ENCODE assay signal across 8 cellular contexts in the genomic region with DNA sequence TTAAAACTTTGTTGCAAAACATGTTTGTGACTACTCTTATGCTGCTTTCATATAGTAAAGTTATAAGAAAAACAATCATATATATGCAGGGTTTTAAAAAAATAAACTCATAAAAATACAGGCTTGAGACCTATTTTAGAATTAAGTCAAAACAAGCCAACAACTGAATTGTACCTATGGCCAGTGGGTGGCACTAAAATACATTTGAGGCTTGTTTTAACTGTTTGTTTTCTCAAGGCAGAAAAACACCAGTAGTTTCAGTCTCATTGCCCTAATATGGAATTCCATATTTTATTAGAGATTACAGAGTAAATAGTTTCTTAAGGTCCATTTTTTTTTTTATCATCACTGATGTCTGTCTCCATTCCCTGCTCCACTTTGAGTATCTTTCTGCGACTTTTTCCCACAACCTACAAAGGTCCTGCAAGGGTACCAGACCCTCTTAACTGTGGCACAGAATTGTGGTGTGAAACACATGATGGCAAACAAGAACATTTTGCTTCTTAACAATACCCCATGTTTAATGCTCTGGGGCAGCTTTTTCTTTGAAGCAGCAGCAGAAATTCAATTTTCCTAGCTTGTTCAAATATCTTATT. TPM values are rescaled to one million over a fixed set of nuclear protein-coding genes. Genes with fewer than 3 reads are reported as not detected.
A peak's percentile ranks its signal among the peaks of the same experiment; 100 is the strongest.
DNase-seq lines count a peak whose midpoint lies in the region; ATAC-seq, FAIRE-seq and TF ChIP-seq lines count a peak whose summit lies in the region.

No MANE protein-coding gene starts in this region.

- 0 out of 2 replicates have a peak overlapping the region, but pooled peaks have one; percentile 29 for H3K23ac ChIP-seq in IMR-90 (ENCODE audit: low read depth, low read length)

- H3K9me3 ChIP-seq in IMR-90 (ENCODE audit: control insufficient read depth, insufficient read depth, low read length) = no peaks in the 10 kb centered on the region
- no peaks in the 10 kb centered on the region for H3K9me3 ChIP-seq in adrenal gland (replicated peaks in 1 of 3)
- H3K9me3 ChIP-seq in keratinocyte (ENCODE audit: control insufficient read depth, low read depth, low read length) = no peaks in the 10 kb centered on the region

- H3K9me1 ChIP-seq in IMR-90 (ENCODE audit: insufficient read depth, low read length) = no peaks in the 10 kb centered on the region
- no peaks in the 10 kb centered on the region for H3K9me1 ChIP-seq in keratinocyte (ENCODE audit: control insufficient read depth, extremely low read depth, insufficient read depth, low read length)

- peak overlapping the region; percentile 87 for H4K5ac ChIP-seq in IMR-90 (ENCODE audit: low read depth, low read length)

- H3K36me3 ChIP-seq in IMR-90 (ENCODE audit: control insufficient read depth, insufficient read depth, low read length) (peaks cover 20% of the 10 kb centered on the region), adrenal gland (replicated peaks in 1 of 2) (no peaks in the 10 kb centered on the region), keratinocyte (ENCODE audit: control insufficient read depth in 2 of 2, extremely low read depth in 1 of 2, insufficient read depth in 2 of 2, low read length in 2 of 2) (no peaks in the 10 kb centered on the region)

- peak overlapping the region; percentile 36; the same call in 1 of the 2 replicates for H2BK120ac ChIP-seq in IMR-90 (ENCODE audit: low read depth, low read length)

- H3K4me2 ChIP-seq in IMR-90 (ENCODE audit: low read depth, low read length) (no peak overlapping the region), keratinocyte (ENCODE audit: control insufficient read depth, extremely low read depth, insufficient read depth, low read depth, low read length) (no peak overlapping the region)

- in situ Hi-C loops in IMR-90 (cut with MboI; ENCODE audit: low sequenced_read_pairs) = loop anchor here (25.0 kb wide), 1 partner anchor 593 kb away; no protein-coding TSS in a partner anchor

- no peak overlapping the region for H2BK20ac ChIP-seq in IMR-90 (ENCODE audit: low read depth, low read length)

- ATAC-seq in IMR-90 (ENCODE audit: low read depth) = peak; percentile 69
- ATAC-seq in GM18873 (IDR thresholded peaks at IDR 0.05; ENCODE audit: low FRiP score, unreplicated experiment) = no peak
- ATAC-seq in HG02623 (IDR thresholded peaks at IDR 0.05; ENCODE audit: unreplicated experiment) = no peak
- no peak for ATAC-seq in GM19023 (IDR thresholded peaks at IDR 0.05; ENCODE audit: unreplicated experiment)

- peak overlapping the region; percentile 37; the same call in 1 of the 2 replicates for H3K4ac ChIP-seq in IMR-90 (ENCODE audit: low read depth, low read length)

- peak overlapping the region; percentile 89; the same call in 1 of the 2 replicates for H3K18ac ChIP-seq in IMR-90 (ENCODE audit: low read depth, low read length)

- no peak overlapping the region for H3K4me3 ChIP-seq in IMR-90 (ENCODE audit: insufficient read depth, low read depth, low read length)
- no peak overlapping the region for H3K4me3 ChIP-seq in adrenal gland
- no peak overlapping the region for H3K4me3 ChIP-seq in keratinocyte (ENCODE audit: control insufficient read depth in 2 of 3, extremely low read depth in 1 of 3, insufficient read depth in 2 of 3, low read depth in 1 of 3, low read length in 3 of 3)

- WGBS in IMR-90 (ENCODE audit: extremely low coverage in 2 of 2, insufficient read length in 1 of 2), 2 experiments = no CpG with 5 or more reads among the region's 1 CpG
- WGBS in adrenal gland, 4 donors = 93 to 100% (median 98%) methylated on average over 1 of the region's 1 CpG

- no peaks in the 10 kb centered on the region for H4K20me1 ChIP-seq in IMR-90 (ENCODE audit: insufficient read depth, low read length)
- no peaks in the 10 kb centered on the region for H4K20me1 ChIP-seq in keratinocyte (ENCODE audit: control insufficient read depth, extremely low read depth, insufficient read depth, low read length)

- dilution Hi-C loops in IMR-90 (cut with HindIII; ENCODE audit: low sequenced_read_pairs, unreplicated experiment) = no loop called here
- dilution Hi-C loops in keratinocyte (cut with MboI; ENCODE audit: extremely low pct_ligation_motif_present, low sequenced_read_pairs) = no loop called here

- CTCF ChIA-PET in activated naive CD4-positive, alpha-beta T cell treated with anti-CD3 and anti-CD28 coated beads, Interleukin-2, amount 10 ng/mL, durations not matched to agents 7 days and 5 days (lab: Charles Lee) = interaction anchor here (0.8 to 4.3 kb wide), 13 partner anchors 9 to 160 kb away, joined by 3 to 22 read pairs (median 4); a partner anchor contains a TSS
- CTCF ChIA-PET in IMR-90 (lab: Yijun Ruan, JAX) = interaction anchor here (1.3 to 1.8 kb wide), 4 partner anchors 9 to 160 kb away, joined by 3 to 7 read pairs (median 6); a partner anchor contains a TSS

- no peak overlapping the region; the same call in 2 of the 3 replicates for H2BK15ac ChIP-seq in IMR-90 (ENCODE audit: low read depth, low read length)

- TSS peak; percentile 88 for BruUV-seq in IMR-90 (replicated peaks; lab: Mats Ljungman, UMichigan)

- no peak overlapping the region for H2AK5ac ChIP-seq in IMR-90 (ENCODE audit: low read depth, low read length)

- H4K8ac ChIP-seq in IMR-90 (ENCODE audit: low read depth in 2 of 2, low read length in 2 of 2) = peak overlapping the region in 1 of 2 experiments; percentile 37; a peak in 1 of 4 replicates

- peak; percentile 77 for TF ChIP-seq RAD21 in IMR-90 (IDR thresholded peaks at IDR 0.05; ENCODE audit: low read length)

- intact Hi-C loops in IMR-90 (cut with micrococcal nuclease) = loop anchor here (2.0 kb wide), 2 partner anchors 134 to 160 kb away; a partner anchor contains a TSS
- intact Hi-C loops in adrenal gland (cut with DNase I) = loop anchor here in 1 of 2 donors (10.0 kb wide), 1 partner anchor 120 kb away; a partner anchor contains a TSS

- TF ChIP-seq CTCF in IMR-90 (conservative IDR thresholded peaks at IDR 0.05; ENCODE audit: low read depth, low read length) = peak; percentile 67
- peak; percentile 18 to 59 (median 44) for TF ChIP-seq CTCF in adrenal gland (IDR thresholded peaks at IDR 0.05)
- TF ChIP-seq CTCF in keratinocyte (optimal IDR thresholded peaks at IDR 0.05 in 1 of 3, IDR thresholded peaks at IDR 0.05 in 1 of 3, conservative IDR thresholded peaks at IDR 0.05 in 1 of 3; ENCODE audit: extremely low read depth in 1 of 3, insufficient read depth in 2 of 3, low read length in 3 of 3) = peak in 2 of 3 experiments; percentile 31 to 42

- 0 out of 2 replicates have a peak overlapping the region, but pooled peaks have one; percentile 46 for H3K14ac ChIP-seq in IMR-90 (replicated peaks; ENCODE audit: low read depth, low read length)

- no peak overlapping the region for H3K56ac ChIP-seq in IMR-90 (ENCODE audit: extremely low read depth, insufficient read depth, low read length)

- H3K27me3 ChIP-seq in IMR-90 (ENCODE audit: control insufficient read depth, insufficient read depth, low read length) = no peaks in the 10 kb centered on the region
- H3K27me3 ChIP-seq in adrenal gland = no peaks in the 10 kb centered on the region
- no peaks in the 10 kb centered on the region for H3K27me3 ChIP-seq in keratinocyte (ENCODE audit: control insufficient read depth, extremely low read depth, insufficient read depth, low read length)

- POLR2A ChIA-PET in IMR-90 (lab: Charles Lee; ENCODE audit: unreplicated experiment) = interaction anchor here (0.5 kb wide), 1 partner anchor 103 kb away, joined by 7 read pairs; no protein-coding TSS in a partner anchor

- H2AK9ac ChIP-seq in IMR-90 (replicated peaks; ENCODE audit: low read depth, low read length, poor library complexity) = no peak overlapping the region

- DNase-seq in activated naive CD4-positive, alpha-beta T cell treated with anti-CD3 and anti-CD28 coated beads, Interleukin-2, amount 10 ng/mL, durations not matched to agents 7 days and 5 days = peak; percentile 27
- DNase-seq in activated naive CD4-positive, alpha-beta T cell treated with anti-CD3 and anti-CD28 coated beads, Interleukin-2, amount 50 U/mL, for 16 hours = no peak
- DNase-seq in IMR-90 (peak; percentile 71), adrenal gland (peak in 1 of 7 donors; percentile 15), keratinocyte (ENCODE audit: low read depth, low spot score) (no peak)

- H2AFZ ChIP-seq in IMR-90 (replicated peaks; ENCODE audit: low read length, poor library complexity) (no peak overlapping the region), keratinocyte (ENCODE audit: control insufficient read depth, low read length) (no peak overlapping the region)

- TF ChIP-seq POLR2A in IMR-90 (IDR thresholded peaks at IDR 0.05; ENCODE audit: low read depth, low read length) = no peak
- no peak for TF ChIP-seq POLR2A in adrenal gland (IDR thresholded peaks at IDR 0.05)

- peak overlapping the region; percentile 63; the same call in 1 of the 2 replicates for H3K27ac ChIP-seq in IMR-90 (ENCODE audit: insufficient read depth, low read length)
- no peak overlapping the region for H3K27ac ChIP-seq in adrenal gland
- H3K27ac ChIP-seq in keratinocyte (ENCODE audit: control insufficient read depth, insufficient read depth, low read length) = no peak overlapping the region

- H3K36me3 Mint-ChIP-seq in activated naive CD4-positive, alpha-beta T cell treated with anti-CD3 and anti-CD28 coated beads, Interleukin-2, amount 10 ng/mL, durations not matched to agents 7 days and 5 days = peaks cover 57% of the 10 kb centered on the region

- FAIRE-seq in keratinocyte (lab: Jason Lieb, UNC) = no peak

- peak overlapping the region; percentile 62 for H2BK5ac ChIP-seq in IMR-90 (ENCODE audit: low read depth, low read length, poor library complexity, severe bottlenecking)

- H3K79me1 ChIP-seq in IMR-90 (ENCODE audit: low read depth in 1 of 2, low read length in 2 of 2) = 0 out of 4 replicates have a peak, but pooled peaks cover 0 to 2% of the 10 kb centered on the region in 2 experiments

- peak overlapping the region; percentile 69; the same call in 1 of the 2 replicates for H4K91ac ChIP-seq in IMR-90 (ENCODE audit: insufficient read depth, low read depth, low read length)

- no peak overlapping the region for H3K4me3 Mint-ChIP-seq in activated naive CD4-positive, alpha-beta T cell treated with anti-CD3 and anti-CD28 coated beads, Interleukin-2, amount 10 ng/mL, durations not matched to agents 7 days and 5 days

- H3K27ac Mint-ChIP-seq in activated naive CD4-positive, alpha-beta T cell treated with anti-CD3 and anti-CD28 coated beads, Interleukin-2, amount 10 ng/mL, durations not matched to agents 7 days and 5 days = no peak overlapping the region

- no peaks in the 10 kb centered on the region for H3K79me2 ChIP-seq in keratinocyte (ENCODE audit: control insufficient read depth, insufficient read depth, low read length)

- H3K4me1 Mint-ChIP-seq in activated naive CD4-positive, alpha-beta T cell treated with anti-CD3 and anti-CD28 coated beads, Interleukin-2, amount 10 ng/mL, durations not matched to agents 7 days and 5 days = peaks cover 33% of the 10 kb centered on the region

- H3K4me1 ChIP-seq in IMR-90 (ENCODE audit: control insufficient read depth, insufficient read depth, low read length) (peaks cover 6% of the 10 kb centered on the region), adrenal gland (replicated peaks in 1 of 2) (no peaks in the 10 kb centered on the region), keratinocyte (ENCODE audit: control insufficient read depth, extremely low read depth, insufficient read depth, low read length) (no peaks in the 10 kb centered on the region)

- no peaks in the 10 kb centered on the region for H3K27me3 Mint-ChIP-seq in activated naive CD4-positive, alpha-beta T cell treated with anti-CD3 and anti-CD28 coated beads, Interleukin-2, amount 10 ng/mL, durations not matched to agents 7 days and 5 days

- no peak overlapping the region for H3K9ac ChIP-seq in IMR-90 (ENCODE audit: low read depth, low read length)
- H3K9ac ChIP-seq in keratinocyte (ENCODE audit: control insufficient read depth, extremely low read depth, insufficient read depth, low read length) = no peak overlapping the region

- H3K9me3 Mint-ChIP-seq in activated naive CD4-positive, alpha-beta T cell treated with anti-CD3 and anti-CD28 coated beads, Interleukin-2, amount 10 ng/mL, durations not matched to agents 7 days and 5 days = no peaks in the 10 kb centered on the region

RNA-seq across cellular contexts. Expression of a gene that starts 8.5 kb away (rescaled TPM):
- 7.9 and 9.4 TPM in 2 replicates for total RNA-seq in IMR-90 (2012; rRNA removed)
- polyA plus RNA-seq in IMR-90 (2012; rRNA removed) = 4.0 and 4.1 TPM in 2 replicates
- 2.5 and 2.9 TPM in 2 replicates for polyA plus RNA-seq in IMR-90 (2012; cell fraction: cytosol; rRNA removed)
- polyA plus RNA-seq in IMR-90 (2012; cell fraction: nucleus; rRNA removed; ENCODE audit: low replicate concordance) = 2.1 and 4.2 TPM in 2 replicates
- total RNA-seq in adrenal gland = 1 to 10 TPM in 6 of 8 donors, under 1 TPM in 1, not detected in 1; 0.66 to 2.3 (median 1.8) TPM
- under 1 TPM; 0.61 to 0.99 (median 0.64) TPM for polyA plus RNA-seq in adrenal gland
- 0.09 to 0.54 TPM (median 0.31 TPM) in 3 replicates for polyA plus RNA-seq in keratinocyte
- 0.81 TPM for polyA plus RNA-seq in keratinocyte (2011; ENCODE audit: low read depth)
- 0.13 and 0.22 TPM in 2 replicates for polyA plus RNA-seq in keratinocyte (2011; cell fraction: cytosol; rRNA removed)
- 0.23 and 0.37 TPM in 2 replicates for polyA plus RNA-seq in keratinocyte (2011; cell fraction: nucleus; rRNA removed)
- 0.23 and 0.36 TPM in 2 replicates for polyA plus RNA-seq in keratinocyte (2012; ENCODE audit: low replicate concordance)
- 0.30 to 0.32 TPM in 2 of 3 replicates, not detected in the other for polyA minus RNA-seq in keratinocyte
- polyA minus RNA-seq in keratinocyte (2011; cell fraction: cytosol; rRNA and poly(A)+ RNA removed) = not detected
- 1.2 TPM in 1 of 2 replicates, not detected in the other for polyA minus RNA-seq in keratinocyte (2011; cell fraction: nucleus; rRNA and poly(A)+ RNA removed)

RNA-seq across cellular contexts. Expression of a gene that starts 29.6 kb away (rescaled TPM):
- total RNA-seq in IMR-90 (2012; rRNA removed) = 12.5 and 24.4 TPM in 2 replicates
- 14.2 and 17.7 TPM in 2 replicates for polyA plus RNA-seq in IMR-90 (2012; rRNA removed)
- polyA plus RNA-seq in IMR-90 (2012; cell fraction: cytosol; rRNA removed) = 8.4 and 11.4 TPM in 2 replicates
- 115 and 175 TPM in 2 replicates for polyA plus RNA-seq in IMR-90 (2012; cell fraction: nucleus; rRNA removed; ENCODE audit: low replicate concordance)
- 10 to 100 TPM; 18.2 to 65.9 (median 38.2) TPM for total RNA-seq in adrenal gland
- polyA plus RNA-seq in adrenal gland = 10 to 100 TPM; 15.8 to 50.0 (median 32.0) TPM
- polyA plus RNA-seq in keratinocyte = 9.1 to 23.8 TPM (median 20.1 TPM) in 3 replicates
- 30.4 TPM for polyA plus RNA-seq in keratinocyte (2011; ENCODE audit: low read depth)
- polyA plus RNA-seq in keratinocyte (2011; cell fraction: cytosol; rRNA removed) = 2.5 and 4.2 TPM in 2 replicates
- 58.7 and 79.8 TPM in 2 replicates for polyA plus RNA-seq in keratinocyte (2011; cell fraction: nucleus; rRNA removed)
- 9.6 and 20.4 TPM in 2 replicates for polyA plus RNA-seq in keratinocyte (2012; ENCODE audit: low replicate concordance)
- 2.6 to 18.8 TPM (median 7.4 TPM) in 3 replicates for polyA minus RNA-seq in keratinocyte
- polyA minus RNA-seq in keratinocyte (2011; cell fraction: cytosol; rRNA and poly(A)+ RNA removed) = 7.3 TPM
- polyA minus RNA-seq in keratinocyte (2011; cell fraction: nucleus; rRNA and poly(A)+ RNA removed) = 14.8 and 21.6 TPM in 2 replicates

RNA-seq across cellular contexts. Expression of a gene that starts 46.7 kb away (rescaled TPM):
- total RNA-seq in IMR-90 (2012; rRNA removed) = 60.4 and 87.2 TPM in 2 replicates
- polyA plus RNA-seq in IMR-90 (2012; rRNA removed) = 34.9 and 37.3 TPM in 2 replicates
- 6.9 and 13.7 TPM in 2 replicates for polyA plus RNA-seq in IMR-90 (2012; cell fraction: cytosol; rRNA removed)
- polyA plus RNA-seq in IMR-90 (2012; cell fraction: nucleus; rRNA removed; ENCODE audit: low replicate concordance) = 1.3 and 17.8 TPM in 2 replicates
- total RNA-seq in adrenal gland = 10 to 100 TPM; 16.4 to 62.6 (median 34.8) TPM
- polyA plus RNA-seq in adrenal gland = 10 to 100 TPM; 49.3 to 62.1 (median 51.9) TPM
- polyA plus RNA-seq in keratinocyte = 32.9 to 70.2 TPM (median 45.3 TPM) in 3 replicates
- 6.0 TPM for polyA plus RNA-seq in keratinocyte (2011; ENCODE audit: low read depth)
- polyA plus RNA-seq in keratinocyte (2011; cell fraction: cytosol; rRNA removed) = 32.3 and 73.5 TPM in 2 replicates
- 15.7 and 24.8 TPM in 2 replicates for polyA plus RNA-seq in keratinocyte (2011; cell fraction: nucleus; rRNA removed)
- polyA plus RNA-seq in keratinocyte (2012; ENCODE audit: low replicate concordance) = 33.0 and 46.1 TPM in 2 replicates
- polyA minus RNA-seq in keratinocyte = 4.1 to 24.3 TPM (median 15.4 TPM) in 3 replicates
- polyA minus RNA-seq in keratinocyte (2011; cell fraction: cytosol; rRNA and poly(A)+ RNA removed) = 10.2 TPM
- 1.9 and 3.3 TPM in 2 replicates for polyA minus RNA-seq in keratinocyte (2011; cell fraction: nucleus; rRNA and poly(A)+ RNA removed)

Comparison
In these comparisons a context has a peak if more than half of its experiments do, and no peak if none do; other contexts are left out.
1. DNase-seq: peak in activated naive CD4-positive, alpha-beta T cell treated with anti-CD3 and anti-CD28 coated beads, Interleukin-2, amount 10 ng/mL, durations not matched to agents 7 days and 5 days (single experiment) and IMR-90 (single experiment); none in activated naive CD4-positive, alpha-beta T cell treated with anti-CD3 and anti-CD28 coated beads, Interleukin-2, amount 50 U/mL, for 16 hours (single experiment) and keratinocyte (single experiment).
2. Peak in every context shown above with its lines, with median percentiles within 50 percentile points of each other: CTCF ChIP-seq.